In genomic region chrX:65677954-65678469, GRCh38 we compare ENCODE assay signal across 8 cellular contexts. TPM values are rescaled to one million over a fixed set of nuclear protein-coding genes. Genes with fewer than 3 reads are reported as not detected.
DNase-seq lines count a peak whose midpoint lies in the region; ATAC-seq and TF ChIP-seq lines count a peak whose summit lies in the region.

No MANE protein-coding gene starts in this region.

- no peaks in the 10 kb centered on the region for H3K9me3 ChIP-seq in CD4-positive, alpha-beta T cell (ENCODE audit: control insufficient read depth, low read length)
- no peaks in the 10 kb centered on the region for H3K9me3 ChIP-seq in ovary

- H3K27ac Mint-ChIP-seq in CD4-positive, alpha-beta T cell: peak overlapping the region; percentile 94

- no peak for TF ChIP-seq CTCF in CD4-positive, alpha-beta T cell (IDR thresholded peaks at IDR 0.05)
- TF ChIP-seq CTCF in ovary (IDR thresholded peaks at IDR 0.05): no peak

- no peak for TF ChIP-seq EP300 in ovary (IDR thresholded peaks at IDR 0.05)

- TF ChIP-seq POLR2A in ovary (IDR thresholded peaks at IDR 0.05): no peak

- no peaks in the 10 kb centered on the region for H3K27me3 Mint-ChIP-seq in CD4-positive, alpha-beta T cell

- H3K36me3 ChIP-seq in ovary: no peaks in the 10 kb centered on the region

- no peak for DNase-seq in CD4-positive, alpha-beta T cell
- DNase-seq in RKO (ENCODE audit: low spot score) (peak; percentile 44), ovary (peak in 4 of 5 donors; percentile 34 to 69 (median 42)), DMS53 treated with DMSO at 0.1 percent for 48 hours (lab: John Stamatoyannopoulos, UW; ENCODE audit: unreplicated experiment) (no peak), cerebellar nuclear complex (lab: John Stamatoyannopoulos, UW) (no peak)

- H3K4me3 ChIP-seq in ovary: no peak overlapping the region

- POLR2A ChIA-PET in CD4-positive, alpha-beta T cell (lab: Charles Lee): interaction anchor here (1.0 kb wide), 1 partner anchor 23 kb away, joined by 4 read pairs; no protein-coding TSS in a partner anchor

- peaks cover 80% of the 10 kb centered on the region for H3K36me3 Mint-ChIP-seq in CD4-positive, alpha-beta T cell (ENCODE audit: low read depth)

- CTCF ChIA-PET in CD4-positive, alpha-beta T cell (lab: Charles Lee): no interaction called here

- no peaks in the 10 kb centered on the region for H3K27me3 ChIP-seq in CD4-positive, alpha-beta T cell (ENCODE audit: control insufficient read depth, insufficient read depth, low read length)
- no peaks in the 10 kb centered on the region for H3K27me3 ChIP-seq in ovary

- intact Hi-C loops in CD4-positive, alpha-beta T cell (cut with DNase I, micrococcal nuclease): no loop called here
- intact Hi-C loops in ovary (cut with DNase I): no loop called here

- no peaks in the 10 kb centered on the region for H3K9me3 Mint-ChIP-seq in CD4-positive, alpha-beta T cell

- peak overlapping the region; percentile 63 for H3K4me3 Mint-ChIP-seq in CD4-positive, alpha-beta T cell

- H3K4me1 Mint-ChIP-seq in CD4-positive, alpha-beta T cell (ENCODE audit: low read depth): peaks cover 95% of the 10 kb centered on the region

- ATAC-seq in CD4-positive, alpha-beta T cell (ENCODE audit: poor library complexity): no peak
- ATAC-seq in esophagus mucosa: peak; percentile 70
- ATAC-seq in GM19328 (IDR thresholded peaks at IDR 0.05; ENCODE audit: unreplicated experiment): no peak
- no peak for ATAC-seq in GM18502 (IDR thresholded peaks at IDR 0.05; ENCODE audit: poor library complexity, unreplicated experiment)

- H3K4me1 ChIP-seq in ovary (ENCODE audit: insufficient read depth): peaks cover 2% of the 10 kb centered on the region

- H3K27ac ChIP-seq in CD4-positive, alpha-beta T cell (ENCODE audit: low read depth, low read length): peak overlapping the region; percentile 13
- peak overlapping the region in 1 of 2 donors; percentile 44 for H3K27ac ChIP-seq in ovary

- 23 to 25% (median 25%) methylated on average over 3 of the region's 3 CpGs for WGBS in ovary, 3 donors

RNA-seq across cellular contexts. Expression of gene MSN, which starts 10.6 kb away (rescaled TPM):
- 100 to 1,000 TPM; 268 to 273 TPM for total RNA-seq in CD4-positive, alpha-beta T cell
- total RNA-seq in esophagus mucosa: 139 TPM
- total RNA-seq in ovary: 100 to 1,000 TPM in 6 of 7 donors, 10 to 100 TPM in 1; 60.1 to 183 (median 160) TPM
- polyA plus RNA-seq in ovary: 100 to 1,000 TPM; 119 to 342 TPM

Comparison
In these comparisons a context has a peak if more than half of its experiments do, and no peak if none do; other contexts are left out.
1. DNase-seq: peak in RKO (single experiment) and ovary (4 of 5); none in CD4-positive, alpha-beta T cell (0 of 10), DMS53 treated with DMSO at 0.1 percent for 48 hours (single experiment) and cerebellar nuclear complex (0 of 2).